ENCODE assay signal across 1 cellular context in the genomic region with DNA sequence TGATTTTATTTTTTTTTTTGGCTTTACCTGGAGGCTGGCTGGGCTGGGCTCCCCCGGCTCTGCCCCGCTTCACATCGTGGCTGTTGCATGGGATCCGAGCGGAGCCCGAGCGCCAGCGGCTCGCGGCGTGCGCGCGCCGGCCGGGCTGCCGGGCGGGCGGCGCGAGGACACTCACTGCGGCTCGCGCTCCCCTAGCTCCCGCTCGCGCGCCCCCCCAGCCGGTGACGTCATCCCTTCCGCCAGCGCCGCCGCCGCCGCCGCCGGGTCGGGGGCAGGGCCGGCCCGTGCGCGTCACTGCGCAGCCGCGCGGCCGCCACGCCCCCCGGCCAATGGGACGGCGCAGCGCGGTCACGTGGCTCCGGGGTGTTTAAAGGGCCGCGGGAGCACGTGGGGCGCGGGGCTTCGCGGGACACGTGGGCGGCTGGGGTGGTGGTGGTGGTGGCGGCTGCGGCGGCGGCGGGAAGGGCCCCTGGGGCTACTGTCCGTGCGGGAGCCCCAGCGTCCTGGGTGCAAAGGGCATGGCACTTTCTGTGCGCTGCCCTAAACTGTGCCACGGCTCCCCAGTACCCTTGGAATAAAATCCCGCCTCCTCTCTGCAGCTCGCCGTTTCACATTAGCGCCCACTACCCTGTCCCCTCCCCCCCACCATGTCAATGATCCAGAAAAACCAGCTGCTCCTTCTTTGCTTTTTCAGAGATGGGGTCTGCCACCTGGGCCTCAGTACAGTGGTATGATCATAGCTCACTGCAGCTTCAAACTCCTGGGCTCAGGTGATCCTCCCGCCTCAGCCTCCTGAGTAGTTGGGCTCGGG.
TF ChIP-seq lines count a peak whose summit lies in the region.

PTPRS (minus strand) TSS at position 176 of the 811 bp plus-strand sequence. CDS start 54,672 bp downstream, outside the sequence.

TF ChIP-seq in K562, 482 proteins besides CTCF, POLR2A, EP300 and RAD21 (continued from another document):
- TF ChIP-seq, protein P1, sequence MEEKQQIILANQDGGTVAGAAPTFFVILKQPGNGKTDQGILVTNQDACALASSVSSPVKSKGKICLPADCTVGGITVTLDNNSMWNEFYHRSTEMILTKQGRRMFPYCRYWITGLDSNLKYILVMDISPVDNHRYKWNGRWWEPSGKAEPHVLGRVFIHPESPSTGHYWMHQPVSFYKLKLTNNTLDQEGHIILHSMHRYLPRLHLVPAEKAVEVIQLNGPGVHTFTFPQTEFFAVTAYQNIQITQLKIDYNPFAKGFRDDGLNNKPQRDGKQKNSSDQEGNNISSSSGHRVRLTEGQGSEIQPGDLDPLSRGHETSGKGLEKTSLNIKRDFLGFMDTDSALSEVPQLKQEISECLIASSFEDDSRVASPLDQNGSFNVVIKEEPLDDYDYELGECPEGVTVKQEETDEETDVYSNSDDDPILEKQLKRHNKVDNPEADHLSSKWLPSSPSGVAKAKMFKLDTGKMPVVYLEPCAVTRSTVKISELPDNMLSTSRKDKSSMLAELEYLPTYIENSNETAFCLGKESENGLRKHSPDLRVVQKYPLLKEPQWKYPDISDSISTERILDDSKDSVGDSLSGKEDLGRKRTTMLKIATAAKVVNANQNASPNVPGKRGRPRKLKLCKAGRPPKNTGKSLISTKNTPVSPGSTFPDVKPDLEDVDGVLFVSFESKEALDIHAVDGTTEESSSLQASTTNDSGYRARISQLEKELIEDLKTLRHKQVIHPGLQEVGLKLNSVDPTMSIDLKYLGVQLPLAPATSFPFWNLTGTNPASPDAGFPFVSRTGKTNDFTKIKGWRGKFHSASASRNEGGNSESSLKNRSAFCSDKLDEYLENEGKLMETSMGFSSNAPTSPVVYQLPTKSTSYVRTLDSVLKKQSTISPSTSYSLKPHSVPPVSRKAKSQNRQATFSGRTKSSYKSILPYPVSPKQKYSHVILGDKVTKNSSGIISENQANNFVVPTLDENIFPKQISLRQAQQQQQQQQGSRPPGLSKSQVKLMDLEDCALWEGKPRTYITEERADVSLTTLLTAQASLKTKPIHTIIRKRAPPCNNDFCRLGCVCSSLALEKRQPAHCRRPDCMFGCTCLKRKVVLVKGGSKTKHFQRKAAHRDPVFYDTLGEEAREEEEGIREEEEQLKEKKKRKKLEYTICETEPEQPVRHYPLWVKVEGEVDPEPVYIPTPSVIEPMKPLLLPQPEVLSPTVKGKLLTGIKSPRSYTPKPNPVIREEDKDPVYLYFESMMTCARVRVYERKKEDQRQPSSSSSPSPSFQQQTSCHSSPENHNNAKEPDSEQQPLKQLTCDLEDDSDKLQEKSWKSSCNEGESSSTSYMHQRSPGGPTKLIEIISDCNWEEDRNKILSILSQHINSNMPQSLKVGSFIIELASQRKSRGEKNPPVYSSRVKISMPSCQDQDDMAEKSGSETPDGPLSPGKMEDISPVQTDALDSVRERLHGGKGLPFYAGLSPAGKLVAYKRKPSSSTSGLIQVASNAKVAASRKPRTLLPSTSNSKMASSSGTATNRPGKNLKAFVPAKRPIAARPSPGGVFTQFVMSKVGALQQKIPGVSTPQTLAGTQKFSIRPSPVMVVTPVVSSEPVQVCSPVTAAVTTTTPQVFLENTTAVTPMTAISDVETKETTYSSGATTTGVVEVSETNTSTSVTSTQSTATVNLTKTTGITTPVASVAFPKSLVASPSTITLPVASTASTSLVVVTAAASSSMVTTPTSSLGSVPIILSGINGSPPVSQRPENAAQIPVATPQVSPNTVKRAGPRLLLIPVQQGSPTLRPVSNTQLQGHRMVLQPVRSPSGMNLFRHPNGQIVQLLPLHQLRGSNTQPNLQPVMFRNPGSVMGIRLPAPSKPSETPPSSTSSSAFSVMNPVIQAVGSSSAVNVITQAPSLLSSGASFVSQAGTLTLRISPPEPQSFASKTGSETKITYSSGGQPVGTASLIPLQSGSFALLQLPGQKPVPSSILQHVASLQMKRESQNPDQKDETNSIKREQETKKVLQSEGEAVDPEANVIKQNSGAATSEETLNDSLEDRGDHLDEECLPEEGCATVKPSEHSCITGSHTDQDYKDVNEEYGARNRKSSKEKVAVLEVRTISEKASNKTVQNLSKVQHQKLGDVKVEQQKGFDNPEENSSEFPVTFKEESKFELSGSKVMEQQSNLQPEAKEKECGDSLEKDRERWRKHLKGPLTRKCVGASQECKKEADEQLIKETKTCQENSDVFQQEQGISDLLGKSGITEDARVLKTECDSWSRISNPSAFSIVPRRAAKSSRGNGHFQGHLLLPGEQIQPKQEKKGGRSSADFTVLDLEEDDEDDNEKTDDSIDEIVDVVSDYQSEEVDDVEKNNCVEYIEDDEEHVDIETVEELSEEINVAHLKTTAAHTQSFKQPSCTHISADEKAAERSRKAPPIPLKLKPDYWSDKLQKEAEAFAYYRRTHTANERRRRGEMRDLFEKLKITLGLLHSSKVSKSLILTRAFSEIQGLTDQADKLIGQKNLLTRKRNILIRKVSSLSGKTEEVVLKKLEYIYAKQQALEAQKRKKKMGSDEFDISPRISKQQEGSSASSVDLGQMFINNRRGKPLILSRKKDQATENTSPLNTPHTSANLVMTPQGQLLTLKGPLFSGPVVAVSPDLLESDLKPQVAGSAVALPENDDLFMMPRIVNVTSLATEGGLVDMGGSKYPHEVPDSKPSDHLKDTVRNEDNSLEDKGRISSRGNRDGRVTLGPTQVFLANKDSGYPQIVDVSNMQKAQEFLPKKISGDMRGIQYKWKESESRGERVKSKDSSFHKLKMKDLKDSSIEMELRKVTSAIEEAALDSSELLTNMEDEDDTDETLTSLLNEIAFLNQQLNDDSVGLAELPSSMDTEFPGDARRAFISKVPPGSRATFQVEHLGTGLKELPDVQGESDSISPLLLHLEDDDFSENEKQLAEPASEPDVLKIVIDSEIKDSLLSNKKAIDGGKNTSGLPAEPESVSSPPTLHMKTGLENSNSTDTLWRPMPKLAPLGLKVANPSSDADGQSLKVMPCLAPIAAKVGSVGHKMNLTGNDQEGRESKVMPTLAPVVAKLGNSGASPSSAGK (IDR thresholded peaks at IDR 0.05): peak; percentile 99
- TF ChIP-seq, protein P2, sequence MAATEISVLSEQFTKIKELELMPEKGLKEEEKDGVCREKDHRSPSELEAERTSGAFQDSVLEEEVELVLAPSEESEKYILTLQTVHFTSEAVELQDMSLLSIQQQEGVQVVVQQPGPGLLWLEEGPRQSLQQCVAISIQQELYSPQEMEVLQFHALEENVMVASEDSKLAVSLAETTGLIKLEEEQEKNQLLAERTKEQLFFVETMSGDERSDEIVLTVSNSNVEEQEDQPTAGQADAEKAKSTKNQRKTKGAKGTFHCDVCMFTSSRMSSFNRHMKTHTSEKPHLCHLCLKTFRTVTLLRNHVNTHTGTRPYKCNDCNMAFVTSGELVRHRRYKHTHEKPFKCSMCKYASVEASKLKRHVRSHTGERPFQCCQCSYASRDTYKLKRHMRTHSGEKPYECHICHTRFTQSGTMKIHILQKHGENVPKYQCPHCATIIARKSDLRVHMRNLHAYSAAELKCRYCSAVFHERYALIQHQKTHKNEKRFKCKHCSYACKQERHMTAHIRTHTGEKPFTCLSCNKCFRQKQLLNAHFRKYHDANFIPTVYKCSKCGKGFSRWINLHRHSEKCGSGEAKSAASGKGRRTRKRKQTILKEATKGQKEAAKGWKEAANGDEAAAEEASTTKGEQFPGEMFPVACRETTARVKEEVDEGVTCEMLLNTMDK (IDR thresholded peaks at IDR 0.05; ENCODE audit: borderline replicate concordance, insufficient read depth, low read depth, low read length, poor library complexity, severe bottlenecking): no peak
- TF ChIP-seq CCNT2 (IDR thresholded peaks at IDR 0.05; ENCODE audit: borderline replicate concordance, extremely low read depth, insufficient read length, low read depth, low read length) (peak; percentile 51), TFE3 (CRISPR knock-in tag; IDR thresholded peaks at IDR 0.05) (peak; percentile 81), ATF7 (IDR thresholded peaks at IDR 0.05) (peak; percentile 97; the same call in 1 of the 2 replicates), HDAC1 (IDR thresholded peaks at IDR 0.05) (peak in 1 of 2 experiments; percentile 94; a peak in 2 of 4 replicates), RHOXF2B (CRISPR knock-in tag; conservative IDR thresholded peaks at IDR 0.05) (no peak), NR2C2 (CRISPR knock-in tag; IDR thresholded peaks at IDR 0.05) (peak; percentile 57; the same call in 1 of the 2 replicates), NR2C2 (tag; IDR thresholded peaks at IDR 0.05) (no peak), SETDB1 (IDR thresholded peaks at IDR 0.05; ENCODE audit: low read length) (no peak), NR3C1 (CRISPR knock-in tag; IDR thresholded peaks at IDR 0.05) (peak; percentile 90), RNF2 (IDR thresholded peaks at IDR 0.05) (peak; percentile 63; the same call in 1 of the 2 replicates), GMEB1 (CRISPR knock-in tag; IDR thresholded peaks at IDR 0.05) (peak; percentile 53), ZBTB43 (CRISPR knock-in tag; IDR thresholded peaks at IDR 0.05) (0 out of 2 replicates have a peak, but pooled peaks have one; percentile 64), ZBTB1 (CRISPR knock-in tag; IDR thresholded peaks at IDR 0.05; ENCODE audit: borderline replicate concordance, low read depth) (peak; percentile 88; the same call in 1 of the 2 replicates), BRF1 (IDR thresholded peaks at IDR 0.05; ENCODE audit: borderline replicate concordance, extremely low read depth, insufficient read length) (no peak), YBX1 (IDR thresholded peaks at IDR 0.05) (no peak)
- TF ChIP-seq, protein P3, sequence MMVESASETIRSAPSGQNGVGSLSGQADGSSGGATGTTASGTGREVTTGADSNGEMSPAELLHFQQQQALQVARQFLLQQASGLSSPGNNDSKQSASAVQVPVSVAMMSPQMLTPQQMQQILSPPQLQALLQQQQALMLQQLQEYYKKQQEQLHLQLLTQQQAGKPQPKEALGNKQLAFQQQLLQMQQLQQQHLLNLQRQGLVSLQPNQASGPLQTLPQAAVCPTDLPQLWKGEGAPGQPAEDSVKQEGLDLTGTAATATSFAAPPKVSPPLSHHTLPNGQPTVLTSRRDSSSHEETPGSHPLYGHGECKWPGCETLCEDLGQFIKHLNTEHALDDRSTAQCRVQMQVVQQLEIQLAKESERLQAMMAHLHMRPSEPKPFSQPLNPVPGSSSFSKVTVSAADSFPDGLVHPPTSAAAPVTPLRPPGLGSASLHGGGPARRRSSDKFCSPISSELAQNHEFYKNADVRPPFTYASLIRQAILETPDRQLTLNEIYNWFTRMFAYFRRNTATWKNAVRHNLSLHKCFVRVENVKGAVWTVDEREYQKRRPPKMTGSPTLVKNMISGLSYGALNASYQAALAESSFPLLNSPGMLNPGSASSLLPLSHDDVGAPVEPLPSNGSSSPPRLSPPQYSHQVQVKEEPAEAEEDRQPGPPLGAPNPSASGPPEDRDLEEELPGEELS (CRISPR knock-in tag; IDR thresholded peaks at IDR 0.05; ENCODE audit: borderline replicate concordance): peak; percentile 92; the same call in 1 of the 2 replicates
- TF ChIP-seq, protein P4, sequence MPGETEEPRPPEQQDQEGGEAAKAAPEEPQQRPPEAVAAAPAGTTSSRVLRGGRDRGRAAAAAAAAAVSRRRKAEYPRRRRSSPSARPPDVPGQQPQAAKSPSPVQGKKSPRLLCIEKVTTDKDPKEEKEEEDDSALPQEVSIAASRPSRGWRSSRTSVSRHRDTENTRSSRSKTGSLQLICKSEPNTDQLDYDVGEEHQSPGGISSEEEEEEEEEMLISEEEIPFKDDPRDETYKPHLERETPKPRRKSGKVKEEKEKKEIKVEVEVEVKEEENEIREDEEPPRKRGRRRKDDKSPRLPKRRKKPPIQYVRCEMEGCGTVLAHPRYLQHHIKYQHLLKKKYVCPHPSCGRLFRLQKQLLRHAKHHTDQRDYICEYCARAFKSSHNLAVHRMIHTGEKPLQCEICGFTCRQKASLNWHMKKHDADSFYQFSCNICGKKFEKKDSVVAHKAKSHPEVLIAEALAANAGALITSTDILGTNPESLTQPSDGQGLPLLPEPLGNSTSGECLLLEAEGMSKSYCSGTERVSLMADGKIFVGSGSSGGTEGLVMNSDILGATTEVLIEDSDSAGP (CRISPR knock-in tag; IDR thresholded peaks at IDR 0.05): peak; percentile 71
- TF ChIP-seq, protein P5, sequence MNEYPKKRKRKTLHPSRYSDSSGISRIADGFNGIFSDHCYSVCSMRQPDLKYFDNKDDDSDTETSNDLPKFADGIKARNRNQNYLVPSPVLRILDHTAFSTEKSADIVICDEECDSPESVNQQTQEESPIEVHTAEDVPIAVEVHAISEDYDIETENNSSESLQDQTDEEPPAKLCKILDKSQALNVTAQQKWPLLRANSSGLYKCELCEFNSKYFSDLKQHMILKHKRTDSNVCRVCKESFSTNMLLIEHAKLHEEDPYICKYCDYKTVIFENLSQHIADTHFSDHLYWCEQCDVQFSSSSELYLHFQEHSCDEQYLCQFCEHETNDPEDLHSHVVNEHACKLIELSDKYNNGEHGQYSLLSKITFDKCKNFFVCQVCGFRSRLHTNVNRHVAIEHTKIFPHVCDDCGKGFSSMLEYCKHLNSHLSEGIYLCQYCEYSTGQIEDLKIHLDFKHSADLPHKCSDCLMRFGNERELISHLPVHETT (CRISPR knock-in tag; conservative IDR thresholded peaks at IDR 0.05 in 1 of 2, IDR thresholded peaks at IDR 0.05 in 1 of 2): peak in 1 of 2 experiments; percentile 67; a peak in 1 of 4 replicates
